ENCODE assay signal across 20 cellular contexts in genomic region chr7:48512892-48513291, GRCh38.
DNase-seq lines count a peak whose midpoint lies in the region; ATAC-seq and TF ChIP-seq lines count a peak whose summit lies in the region.
"Had no signal": no experiment of that assay in that cellular context is flagged by ENCODE, and none has a peak within 500 bp of the region (broad histone marks: within the 10 kb centered on the region; RNA-seq: fewer than 3 reads in every experiment).

No MANE protein-coding gene starts in this region.

- H3K27ac Mint-ChIP-seq in GM23338 (no peak overlapping the region), WTC11 (no peak overlapping the region)
- H3K27ac Mint-ChIP-seq: B cell; CD8-positive, alpha-beta T cell had no signal

- H4K5ac ChIP-seq in mesendoderm (ENCODE audit: low read length) = no peak overlapping the region

- no peak overlapping the region for H3K4ac ChIP-seq in mesendoderm (ENCODE audit: low read depth, low read length)

- H3K4me1 ChIP-seq in GM23338 (ENCODE audit: insufficient read depth) = no peaks in the 10 kb centered on the region
- no peaks in the 10 kb centered on the region for H3K4me1 ChIP-seq in mesendoderm (ENCODE audit: control insufficient read depth, low read depth, low read length)
- peaks cover 9% of the 10 kb centered on the region for H3K4me1 ChIP-seq in parathyroid adenoma

- TF ChIP-seq CTCF in GM23338 (conservative IDR thresholded peaks at IDR 0.05; ENCODE audit: low read depth in 2 of 2) = no peak
- TF ChIP-seq CTCF in WTC11 (IDR thresholded peaks at IDR 0.05) = no peak
- TF ChIP-seq CTCF in parathyroid adenoma (IDR thresholded peaks at IDR 0.05) = no peak

- H4K20me1 ChIP-seq in GM23338 (replicated peaks; ENCODE audit: insufficient read depth) = no peaks in the 10 kb centered on the region
- H4K20me1 ChIP-seq: BLaER1 treated with 17β-estradiol and CSF1 and Interleukin-3, amounts not matched to agents 10 nM and 100 nM had no signal

- no peaks in the 10 kb centered on the region; the same call in 1 of the 3 replicates for H3K9me3 Mint-ChIP-seq in GM23338
- peaks cover 6% of the 10 kb centered on the region for H3K9me3 Mint-ChIP-seq in WTC11
- H3K9me3 Mint-ChIP-seq: CD8-positive, alpha-beta T cell had no signal

- H3K27me3 Mint-ChIP-seq in GM23338 (ENCODE audit: insufficient read depth, low read depth, poor library complexity) (no peaks in the 10 kb centered on the region), WTC11 (ENCODE audit: low read depth) (no peaks in the 10 kb centered on the region)
- H3K27me3 Mint-ChIP-seq: B cell had no signal

- H2AFZ ChIP-seq in GM23338 (0 out of 2 replicates have a peak overlapping the region, but pooled peaks have one; percentile 40), parathyroid adenoma (no peak overlapping the region)
- H2AFZ ChIP-seq: GM23248 had no signal

- no peak overlapping the region for H2BK15ac ChIP-seq in mesendoderm (replicated peaks; ENCODE audit: low read depth)

- H3K4me2 ChIP-seq in GM23338 (no peak overlapping the region), mesendoderm (ENCODE audit: low read length) (no peak overlapping the region), parathyroid adenoma (ENCODE audit: low read length) (peak overlapping the region; percentile 3)
- H3K4me2 ChIP-seq: BLaER1 treated with 17β-estradiol and CSF1 and Interleukin-3, amounts not matched to agents 10 nM and 100 nM had no signal

- no peaks in the 10 kb centered on the region for H3K79me1 ChIP-seq in mesendoderm (ENCODE audit: low read length)

- H2AK5ac ChIP-seq in mesendoderm (ENCODE audit: low read length) = no peak overlapping the region

- H3K36me3 Mint-ChIP-seq in GM23338 (ENCODE audit: low read depth) (no peaks in the 10 kb centered on the region), WTC11 (no peaks in the 10 kb centered on the region)
- H3K36me3 Mint-ChIP-seq: CD8-positive, alpha-beta T cell had no signal

- H3K18ac ChIP-seq in mesendoderm (ENCODE audit: low read length) = no peak overlapping the region

- ATAC-seq in GM23338 (peak; percentile 68), WTC11 (peak; percentile 59; the same call in 1 of the 2 replicates), GM21737 (IDR thresholded peaks at IDR 0.05; ENCODE audit: unreplicated experiment) (no peak), GM21390 (IDR thresholded peaks at IDR 0.05; ENCODE audit: unreplicated experiment) (no peak)
- ATAC-seq: CD8-positive, alpha-beta T cell; GM12878; K562 had no signal

- H2BK120ac ChIP-seq in mesendoderm (ENCODE audit: low read depth, low read length) = no peak overlapping the region

- no peaks in the 10 kb centered on the region for H3K9me3 ChIP-seq in parathyroid adenoma (ENCODE audit: control insufficient read depth, low read length)
- H3K9me3 ChIP-seq: BLaER1 treated with 17β-estradiol and CSF1 and Interleukin-3, amounts not matched to agents 10 nM and 100 nM; HAP-1 had no signal

- no peaks in the 10 kb centered on the region for H3K79me2 ChIP-seq in GM23338 (replicated peaks; ENCODE audit: insufficient read depth)
- no peaks in the 10 kb centered on the region for H3K79me2 ChIP-seq in mesendoderm (ENCODE audit: control insufficient read depth, insufficient read depth, low read length)
- no peaks in the 10 kb centered on the region for H3K79me2 ChIP-seq in parathyroid adenoma

- no peak overlapping the region for H3K9ac ChIP-seq in mesendoderm (ENCODE audit: low read length)
- no peak overlapping the region for H3K9ac ChIP-seq in parathyroid adenoma
- H3K9ac ChIP-seq: BLaER1 treated with 17β-estradiol and CSF1 and Interleukin-3, amounts not matched to agents 10 nM and 100 nM; GM23248 had no signal

- no peak overlapping the region for H3K23ac ChIP-seq in mesendoderm (ENCODE audit: low read length)

- peaks cover 2% of the 10 kb centered on the region; the same call in 1 of the 2 replicates for H3K9me2 ChIP-seq in GM23338 (ENCODE audit: insufficient read depth)

- H3K56ac ChIP-seq in mesendoderm (ENCODE audit: low read length) = no peak overlapping the region

- no peaks in the 10 kb centered on the region for H3K27me3 ChIP-seq in GM23338 (ENCODE audit: insufficient read depth)
- no peaks in the 10 kb centered on the region for H3K27me3 ChIP-seq in mesendoderm (ENCODE audit: insufficient read depth, low read length, poor library complexity)
- H3K27me3 ChIP-seq in parathyroid adenoma (ENCODE audit: control insufficient read depth, insufficient read depth, low read length) = no peaks in the 10 kb centered on the region
- H3K27me3 ChIP-seq: BLaER1 treated with 17β-estradiol and CSF1 and Interleukin-3, amounts not matched to agents 10 nM and 100 nM had no signal

- no CpG with 5 or more reads among the region's 6 CpGs for WGBS in mesendoderm (ENCODE audit: extremely low coverage, insufficient coverage, low lambda C conversion rate)

- no peaks in the 10 kb centered on the region for H3F3A ChIP-seq in GM23338 (replicated peaks; ENCODE audit: low read depth)

- DNase-seq in GM23338 (ENCODE audit: low spot score) (peak; percentile 9), WTC11 (ENCODE audit: low spot score) (peak; percentile 13), mesendoderm (peak; percentile 37), nucleus accumbens (lab: John Stamatoyannopoulos, UW) (no peak), Ammon's horn (ENCODE audit: low spot score) (no peak)
- DNase-seq: 8988T; Calu3; CD8-positive, alpha-beta T cell; DMS79 treated with DMSO at 0.1 percent for 48 hours; GM23248; IMR-90 had no signal

- H4K8ac ChIP-seq in mesendoderm (ENCODE audit: low read depth, low read length) = no peak overlapping the region

- CTCF ChIA-PET in WTC11 (lab: Charles Lee) = no interaction called here

- H3K4me1 Mint-ChIP-seq in GM23338 (peaks cover 4% of the 10 kb centered on the region), WTC11 (peaks cover 13% of the 10 kb centered on the region)
- H3K4me1 Mint-ChIP-seq: B cell had no signal

- H2BK5ac ChIP-seq in mesendoderm (ENCODE audit: low read length) = no peak overlapping the region

- H3K4me3 ChIP-seq in GM23338 = no peak overlapping the region
- H3K4me3 ChIP-seq in mesendoderm (ENCODE audit: low read length) = no peak overlapping the region
- no peak overlapping the region for H3K4me3 ChIP-seq in parathyroid adenoma (ENCODE audit: low read depth, low read length)
- H3K4me3 ChIP-seq: BLaER1 treated with 17β-estradiol and CSF1 and Interleukin-3, amounts not matched to agents 10 nM and 100 nM; GM12878; GM23248; HAP-1; K562 had no signal

- POLR2A ChIA-PET in WTC11 (lab: Charles Lee) = no interaction called here

- H3K36me3 ChIP-seq in GM23338 (ENCODE audit: insufficient read depth) (no peaks in the 10 kb centered on the region), mesendoderm (ENCODE audit: control insufficient read depth, insufficient read depth, low read length) (no peaks in the 10 kb centered on the region), parathyroid adenoma (ENCODE audit: control insufficient read depth, insufficient read depth, low read length) (no peaks in the 10 kb centered on the region)
- H3K36me3 ChIP-seq: BLaER1 treated with 17β-estradiol and CSF1 and Interleukin-3, amounts not matched to agents 10 nM and 100 nM; HAP-1 had no signal

- H3K4me3 Mint-ChIP-seq in GM23338 = no peak overlapping the region
- no peak overlapping the region for H3K4me3 Mint-ChIP-seq in WTC11
- H3K4me3 Mint-ChIP-seq: B cell; CD8-positive, alpha-beta T cell had no signal

- H3K27ac ChIP-seq in GM23338 (ENCODE audit: low read depth) (no peak overlapping the region), mesendoderm (ENCODE audit: low read depth, low read length) (no peak overlapping the region), parathyroid adenoma (no peak overlapping the region)
- H3K27ac ChIP-seq: BLaER1 treated with 17β-estradiol and CSF1 and Interleukin-3, amounts not matched to agents 10 nM and 100 nM; GM23248; HL-60 had no signal

TF ChIP-seq in GM23338, 12 proteins besides CTCF, POLR2A, EP300 and RAD21:
- no peak for TF ChIP-seq ZNF331 (CRISPR knock-in tag; IDR thresholded peaks at IDR 0.05; ENCODE audit: low read depth)

TF ChIP-seq in WTC11, 78 proteins besides CTCF, POLR2A, EP300 and RAD21 (continues in another document):
- TF ChIP-seq MAX (CRISPR knock-in tag; IDR thresholded peaks at IDR 0.05) (no peak), HMGA2 (CRISPR knock-in tag; IDR thresholded peaks at IDR 0.05) (no peak), ZNF396 (CRISPR knock-in tag; IDR thresholded peaks at IDR 0.05; ENCODE audit: borderline replicate concordance) (no peak), NR1H2 (CRISPR knock-in tag; IDR thresholded peaks at IDR 0.05) (no peak), NR3C1 (CRISPR knock-in tag; conservative IDR thresholded peaks at IDR 0.05; ENCODE audit: low read depth) (no peak), JAZF1 (CRISPR knock-in tag; IDR thresholded peaks at IDR 0.05) (no peak)
- TF ChIP-seq, protein P1, sequence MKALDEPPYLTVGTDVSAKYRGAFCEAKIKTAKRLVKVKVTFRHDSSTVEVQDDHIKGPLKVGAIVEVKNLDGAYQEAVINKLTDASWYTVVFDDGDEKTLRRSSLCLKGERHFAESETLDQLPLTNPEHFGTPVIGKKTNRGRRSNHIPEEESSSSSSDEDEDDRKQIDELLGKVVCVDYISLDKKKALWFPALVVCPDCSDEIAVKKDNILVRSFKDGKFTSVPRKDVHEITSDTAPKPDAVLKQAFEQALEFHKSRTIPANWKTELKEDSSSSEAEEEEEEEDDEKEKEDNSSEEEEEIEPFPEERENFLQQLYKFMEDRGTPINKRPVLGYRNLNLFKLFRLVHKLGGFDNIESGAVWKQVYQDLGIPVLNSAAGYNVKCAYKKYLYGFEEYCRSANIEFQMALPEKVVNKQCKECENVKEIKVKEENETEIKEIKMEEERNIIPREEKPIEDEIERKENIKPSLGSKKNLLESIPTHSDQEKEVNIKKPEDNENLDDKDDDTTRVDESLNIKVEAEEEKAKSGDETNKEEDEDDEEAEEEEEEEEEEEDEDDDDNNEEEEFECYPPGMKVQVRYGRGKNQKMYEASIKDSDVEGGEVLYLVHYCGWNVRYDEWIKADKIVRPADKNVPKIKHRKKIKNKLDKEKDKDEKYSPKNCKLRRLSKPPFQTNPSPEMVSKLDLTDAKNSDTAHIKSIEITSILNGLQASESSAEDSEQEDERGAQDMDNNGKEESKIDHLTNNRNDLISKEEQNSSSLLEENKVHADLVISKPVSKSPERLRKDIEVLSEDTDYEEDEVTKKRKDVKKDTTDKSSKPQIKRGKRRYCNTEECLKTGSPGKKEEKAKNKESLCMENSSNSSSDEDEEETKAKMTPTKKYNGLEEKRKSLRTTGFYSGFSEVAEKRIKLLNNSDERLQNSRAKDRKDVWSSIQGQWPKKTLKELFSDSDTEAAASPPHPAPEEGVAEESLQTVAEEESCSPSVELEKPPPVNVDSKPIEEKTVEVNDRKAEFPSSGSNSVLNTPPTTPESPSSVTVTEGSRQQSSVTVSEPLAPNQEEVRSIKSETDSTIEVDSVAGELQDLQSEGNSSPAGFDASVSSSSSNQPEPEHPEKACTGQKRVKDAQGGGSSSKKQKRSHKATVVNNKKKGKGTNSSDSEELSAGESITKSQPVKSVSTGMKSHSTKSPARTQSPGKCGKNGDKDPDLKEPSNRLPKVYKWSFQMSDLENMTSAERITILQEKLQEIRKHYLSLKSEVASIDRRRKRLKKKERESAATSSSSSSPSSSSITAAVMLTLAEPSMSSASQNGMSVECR (CRISPR knock-in tag; IDR thresholded peaks at IDR 0.05; ENCODE audit: borderline replicate concordance) = no peak

Comparison
In these comparisons a context has a peak if more than half of its experiments do, and no peak if none do; other contexts are left out.
1. ATAC-seq: peak in GM23338 (single experiment) and WTC11 (single experiment); none in GM21737 (single experiment) and GM21390 (single experiment).
2. DNase-seq: peak in GM23338 (single experiment), WTC11 (single experiment) and mesendoderm (single experiment); none in nucleus accumbens (0 of 56) and Ammon's horn (single experiment).